Comparison of ENCODE assay signal across 1 cellular context in the genomic region with DNA sequence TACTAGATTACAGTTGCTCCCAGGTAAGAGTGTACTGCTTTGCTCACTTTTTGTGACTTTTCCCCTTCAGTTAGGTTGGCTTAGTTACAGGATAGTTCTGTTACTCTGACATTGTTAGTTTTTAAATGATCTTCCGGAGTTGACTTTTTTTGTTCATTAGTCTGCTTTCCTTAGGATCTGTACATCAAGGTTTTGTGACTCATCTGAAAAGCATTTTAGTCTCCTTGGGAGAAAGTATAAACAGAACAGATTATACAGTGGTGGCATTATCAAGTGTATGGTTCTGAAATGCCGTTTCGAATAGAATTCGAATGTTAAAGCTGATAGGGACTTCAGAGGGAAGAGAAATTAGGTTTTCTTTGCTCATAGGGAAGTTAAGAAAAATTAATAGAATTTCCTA.
TF ChIP-seq lines count a peak whose summit lies in the region.

No MANE protein-coding gene starts in this region.

TF ChIP-seq in GM23338, 12 proteins besides CTCF, POLR2A, EP300 and RAD21 (continued from another document):
- TF ChIP-seq, protein P1, sequence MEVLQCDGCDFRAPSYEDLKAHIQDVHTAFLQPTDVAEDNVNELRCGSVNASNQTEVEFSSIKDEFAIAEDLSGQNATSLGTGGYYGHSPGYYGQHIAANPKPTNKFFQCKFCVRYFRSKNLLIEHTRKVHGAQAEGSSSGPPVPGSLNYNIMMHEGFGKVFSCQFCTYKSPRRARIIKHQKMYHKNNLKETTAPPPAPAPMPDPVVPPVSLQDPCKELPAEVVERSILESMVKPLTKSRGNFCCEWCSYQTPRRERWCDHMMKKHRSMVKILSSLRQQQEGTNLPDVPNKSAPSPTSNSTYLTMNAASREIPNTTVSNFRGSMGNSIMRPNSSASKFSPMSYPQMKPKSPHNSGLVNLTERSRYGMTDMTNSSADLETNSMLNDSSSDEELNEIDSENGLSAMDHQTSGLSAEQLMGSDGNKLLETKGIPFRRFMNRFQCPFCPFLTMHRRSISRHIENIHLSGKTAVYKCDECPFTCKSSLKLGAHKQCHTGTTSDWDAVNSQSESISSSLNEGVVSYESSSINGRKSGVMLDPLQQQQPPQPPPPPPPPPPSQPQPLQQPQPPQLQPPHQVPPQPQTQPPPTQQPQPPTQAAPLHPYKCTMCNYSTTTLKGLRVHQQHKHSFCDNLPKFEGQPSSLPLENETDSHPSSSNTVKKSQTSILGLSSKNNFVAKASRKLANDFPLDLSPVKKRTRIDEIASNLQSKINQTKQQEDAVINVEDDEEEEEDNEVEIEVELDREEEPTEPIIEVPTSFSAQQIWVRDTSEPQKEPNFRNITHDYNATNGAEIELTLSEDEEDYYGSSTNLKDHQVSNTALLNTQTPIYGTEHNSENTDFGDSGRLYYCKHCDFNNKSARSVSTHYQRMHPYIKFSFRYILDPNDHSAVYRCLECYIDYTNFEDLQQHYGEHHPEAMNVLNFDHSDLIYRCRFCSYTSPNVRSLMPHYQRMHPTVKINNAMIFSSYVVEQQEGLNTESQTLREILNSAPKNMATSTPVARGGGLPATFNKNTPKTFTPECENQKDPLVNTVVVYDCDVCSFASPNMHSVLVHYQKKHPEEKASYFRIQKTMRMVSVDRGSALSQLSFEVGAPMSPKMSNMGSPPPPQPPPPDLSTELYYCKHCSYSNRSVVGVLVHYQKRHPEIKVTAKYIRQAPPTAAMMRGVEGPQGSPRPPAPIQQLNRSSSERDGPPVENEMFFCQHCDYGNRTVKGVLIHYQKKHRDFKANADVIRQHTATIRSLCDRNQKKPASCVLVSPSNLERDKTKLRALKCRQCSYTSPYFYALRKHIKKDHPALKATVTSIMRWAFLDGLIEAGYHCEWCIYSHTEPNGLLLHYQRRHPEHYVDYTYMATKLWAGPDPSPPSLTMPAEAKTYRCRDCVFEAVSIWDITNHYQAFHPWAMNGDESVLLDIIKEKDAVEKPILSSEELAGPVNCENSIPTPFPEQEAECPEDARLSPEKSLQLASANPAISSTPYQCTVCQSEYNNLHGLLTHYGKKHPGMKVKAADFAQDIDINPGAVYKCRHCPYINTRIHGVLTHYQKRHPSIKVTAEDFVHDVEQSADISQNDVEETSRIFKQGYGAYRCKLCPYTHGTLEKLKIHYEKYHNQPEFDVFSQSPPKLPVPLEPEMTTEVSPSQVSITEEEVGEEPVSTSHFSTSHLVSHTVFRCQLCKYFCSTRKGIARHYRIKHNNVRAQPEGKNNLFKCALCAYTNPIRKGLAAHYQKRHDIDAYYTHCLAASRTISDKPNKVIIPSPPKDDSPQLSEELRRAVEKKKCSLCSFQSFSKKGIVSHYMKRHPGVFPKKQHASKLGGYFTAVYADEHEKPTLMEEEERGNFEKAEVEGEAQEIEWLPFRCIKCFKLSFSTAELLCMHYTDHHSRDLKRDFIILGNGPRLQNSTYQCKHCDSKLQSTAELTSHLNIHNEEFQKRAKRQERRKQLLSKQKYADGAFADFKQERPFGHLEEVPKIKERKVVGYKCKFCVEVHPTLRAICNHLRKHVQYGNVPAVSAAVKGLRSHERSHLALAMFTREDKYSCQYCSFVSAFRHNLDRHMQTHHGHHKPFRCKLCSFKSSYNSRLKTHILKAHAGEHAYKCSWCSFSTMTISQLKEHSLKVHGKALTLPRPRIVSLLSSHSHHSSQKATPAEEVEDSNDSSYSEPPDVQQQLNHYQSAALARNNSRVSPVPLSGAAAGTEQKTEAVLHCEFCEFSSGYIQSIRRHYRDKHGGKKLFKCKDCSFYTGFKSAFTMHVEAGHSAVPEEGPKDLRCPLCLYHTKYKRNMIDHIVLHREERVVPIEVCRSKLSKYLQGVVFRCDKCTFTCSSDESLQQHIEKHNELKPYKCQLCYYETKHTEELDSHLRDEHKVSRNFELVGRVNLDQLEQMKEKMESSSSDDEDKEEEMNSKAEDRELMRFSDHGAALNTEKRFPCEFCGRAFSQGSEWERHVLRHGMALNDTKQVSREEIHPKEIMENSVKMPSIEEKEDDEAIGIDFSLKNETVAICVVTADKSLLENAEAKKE (CRISPR knock-in tag; IDR thresholded peaks at IDR 0.05) = no peak
- TF ChIP-seq STAT1 (IDR thresholded peaks at IDR 0.05; ENCODE audit: unreplicated experiment) (no peak), POLR2AphosphoS5 (IDR thresholded peaks at IDR 0.05; ENCODE audit: low read depth) (no peak)
TF ChIP-seq in GM23338: peak in this region for 0.
